ENCODE assay signal across 7 cellular contexts in genomic region chr16:30377812-30378235, GRCh38. TPM values are rescaled to one million over a fixed set of nuclear protein-coding genes. Genes with fewer than 3 reads are reported as not detected.
DNase-seq lines count a peak whose midpoint lies in the region; ATAC-seq, FAIRE-seq and TF ChIP-seq lines count a peak whose summit lies in the region.

No MANE protein-coding gene starts in this region.

- CTCF ChIA-PET in activated B cell treated with CpG ODN at 0.5 μM for 24 hours (lab: Charles Lee), result no interaction called here

- DNase-seq in NCI-H2171 treated with DMSO at 0.1 percent for 48 hours (lab: John Stamatoyannopoulos, UW) (peak; percentile 87), activated B cell treated with CpG ODN at 0.5 μM for 24 hours (peak; percentile 82), kidney (peak; percentile 99)
- DNase-seq in central memory CD8-positive, alpha-beta T cell (ENCODE audit: low spot score in 2 of 2), result peak; percentile 74 to 84
- DNase-seq in stimulated activated CD4-positive, alpha-beta T cell treated with anti-CD3 and anti-CD28 coated beads, Interleukin-12 subunit alpha, Interleukin-12 subunit beta, amount 100 ng/mL, for 48 hours (ENCODE audit: low read depth in 2 of 3, low spot score in 1 of 3), result peak; percentile 76 to 77 (median 77)

- H3K9ac ChIP-seq in kidney (ENCODE audit: low read length in 2 of 2), result peak overlapping the region; percentile 10 to 97

- POLR2A ChIA-PET in activated B cell treated with CpG ODN at 0.5 μM for 24 hours (lab: Charles Lee), result interaction anchor here (0.6 to 4.4 kb wide), 25 partner anchors 9 to 725 kb away, joined by 3 to 33 read pairs (median 7); partner anchors contain the start of genes ALDOA, CD2BP2, CORO1A and FBRS

- H3K4me1 ChIP-seq in kidney (ENCODE audit: control insufficient read depth in 1 of 2, insufficient read depth in 1 of 2, low read depth in 1 of 2, low read length in 2 of 2), result peaks cover 4 to 10% of the 10 kb centered on the region in 2 donors

- no peaks in the 10 kb centered on the region for H3K36me3 ChIP-seq in kidney (ENCODE audit: control insufficient read depth in 1 of 2, insufficient read depth in 2 of 2, low read length in 2 of 2)

- H3K27me3 Mint-ChIP-seq in activated B cell treated with CpG ODN at 0.5 μM for 24 hours, result no peaks in the 10 kb centered on the region
- no peaks in the 10 kb centered on the region for H3K27me3 Mint-ChIP-seq in central memory CD8-positive, alpha-beta T cell

- peaks cover 13% of the 10 kb centered on the region for H3K36me3 Mint-ChIP-seq in activated B cell treated with CpG ODN at 0.5 μM for 24 hours (ENCODE audit: low read depth)
- peaks cover 33% of the 10 kb centered on the region for H3K36me3 Mint-ChIP-seq in central memory CD8-positive, alpha-beta T cell (ENCODE audit: insufficient read depth)

- FAIRE-seq in kidney (lab: Jason Lieb, UNC), result no peak

- peak overlapping the region; percentile 48 to 73 for H3K4me3 ChIP-seq in kidney (ENCODE audit: low read length in 2 of 2)

- peak overlapping the region; percentile 99 to 100 for H3K27ac ChIP-seq in kidney (ENCODE audit: low read depth in 2 of 2, low read length in 2 of 2)

- peak overlapping the region; percentile 92 for H3K4me3 Mint-ChIP-seq in activated B cell treated with CpG ODN at 0.5 μM for 24 hours
- peak overlapping the region; percentile 98 for H3K4me3 Mint-ChIP-seq in central memory CD8-positive, alpha-beta T cell

- peaks cover 57% of the 10 kb centered on the region for H3K4me1 Mint-ChIP-seq in activated B cell treated with CpG ODN at 0.5 μM for 24 hours
- H3K4me1 Mint-ChIP-seq in central memory CD8-positive, alpha-beta T cell, result peaks cover 58% of the 10 kb centered on the region

- TF ChIP-seq CTCF in activated B cell treated with CpG ODN at 0.5 μM for 24 hours (IDR thresholded peaks at IDR 0.05) (no peak), kidney (IDR thresholded peaks at IDR 0.05; ENCODE audit: borderline replicate concordance, extremely low read depth, insufficient read depth) (no peak)

- peak overlapping the region; percentile 100 for H3K27ac Mint-ChIP-seq in activated B cell treated with CpG ODN at 0.5 μM for 24 hours
- H3K27ac Mint-ChIP-seq in central memory CD8-positive, alpha-beta T cell (ENCODE audit: low read depth), result peak overlapping the region; percentile 99

- no peaks in the 10 kb centered on the region for H3K9me3 Mint-ChIP-seq in activated B cell treated with CpG ODN at 0.5 μM for 24 hours
- no peaks in the 10 kb centered on the region for H3K9me3 Mint-ChIP-seq in central memory CD8-positive, alpha-beta T cell

- ATAC-seq in GM18867 (IDR thresholded peaks at IDR 0.05; ENCODE audit: unreplicated experiment) (peak; percentile 35), HG03097 (IDR thresholded peaks at IDR 0.05; ENCODE audit: low FRiP score, unreplicated experiment) (peak; percentile 18), activated B cell treated with CpG ODN at 0.5 μM for 24 hours (ENCODE audit: low read depth) (peak; percentile 47)
- peak; percentile 41 for ATAC-seq in central memory CD8-positive, alpha-beta T cell (replicated peaks; ENCODE audit: extremely low read depth, poor library complexity, severe bottlenecking)

- intact Hi-C loops in activated B cell treated with CpG ODN at 0.5 μM for 24 hours (cut with micrococcal nuclease) (loop anchor here (1.0 to 10.0 kb wide), 10 partner anchors 8 to 783 kb away; partner anchors contain the start of genes CD2BP2, FBRS, PRR14 and TBC1D10B), kidney (cut with DNase I) (no loop called here)

- H3K9me3 ChIP-seq in kidney (ENCODE audit: control insufficient read depth in 1 of 2, low read length in 2 of 2), result no peaks in the 10 kb centered on the region

RNA-seq across cellular contexts. Expression of gene MYL11, which starts 3.2 kb away (rescaled TPM):
- not detected in 2 replicates for total RNA-seq in activated B cell treated with CpG ODN at 0.5 μM for 24 hours
- not detected for total RNA-seq in kidney
- polyA plus RNA-seq in kidney (ENCODE audit: insufficient read depth, low read depth, low replicate concordance), result 2.3 TPM

RNA-seq across cellular contexts. Expression of gene SEPTIN1, which starts 4.5 kb away (rescaled TPM):
- total RNA-seq in activated B cell treated with CpG ODN at 0.5 μM for 24 hours (192 and 199 TPM in 2 replicates), kidney (12.8 TPM)
- polyA plus RNA-seq in kidney (ENCODE audit: insufficient read depth, low read depth, low replicate concordance), result 5.0 TPM

RNA-seq across cellular contexts. Expression of gene TBC1D10B, which starts 7.5 kb away (rescaled TPM):
- 46.3 and 50.2 TPM in 2 replicates for total RNA-seq in activated B cell treated with CpG ODN at 0.5 μM for 24 hours
- total RNA-seq in kidney, result 32.7 TPM
- polyA plus RNA-seq in kidney (ENCODE audit: insufficient read depth, low read depth, low replicate concordance), result 30.1 TPM

RNA-seq across cellular contexts. Expression of gene ZNF48, which starts 17.4 kb away (rescaled TPM):
- 11.7 and 13.0 TPM in 2 replicates for total RNA-seq in activated B cell treated with CpG ODN at 0.5 μM for 24 hours
- total RNA-seq in kidney, result 9.7 TPM
- polyA plus RNA-seq in kidney (ENCODE audit: insufficient read depth, low read depth, low replicate concordance), result 6.9 TPM

RNA-seq across cellular contexts. Expression of gene CD2BP2, which starts 22.7 kb away (rescaled TPM):
- total RNA-seq in activated B cell treated with CpG ODN at 0.5 μM for 24 hours (87.8 and 88.0 TPM in 2 replicates), kidney (68.1 TPM)
- polyA plus RNA-seq in kidney (ENCODE audit: insufficient read depth, low read depth, low replicate concordance), result 61.8 TPM

Comparison
In these comparisons a context has a peak if more than half of its experiments do, and no peak if none do; other contexts are left out.
1. Peak in every context shown above with its lines: DNase-seq, ATAC-seq, H3K4me3 ChIP-seq and H3K27ac ChIP-seq.
2. RNA of gene SEPTIN1, which starts 4.5 kb away (total RNA-seq): 192 to 199 TPM in activated B cell treated with CpG ODN at 0.5 μM for 24 hours; 12.8 TPM in kidney (single experiment); every median in the first group is over 10 times any median in the second.